ENCODE assay signal across 9 cellular contexts in genomic region chr1:39080269-39080826, GRCh38. TPM values are rescaled to one million over a fixed set of nuclear protein-coding genes. Genes with fewer than 3 reads are reported as not detected.
DNase-seq lines count a peak whose midpoint lies in the region; ATAC-seq, FAIRE-seq and TF ChIP-seq lines count a peak whose summit lies in the region.
"Had no signal": no experiment of that assay in that cellular context is flagged by ENCODE, and none has a peak within 500 bp of the region (broad histone marks: within the 10 kb centered on the region; RNA-seq: fewer than 3 reads in every experiment).

No MANE protein-coding gene starts in this region.

- intact Hi-C loops in PC-9 (cut with micrococcal nuclease; ENCODE audit: unreplicated experiment), result no loop called here
- intact Hi-C loops in endothelial cell of umbilical vein (cut with micrococcal nuclease), result no loop called here

- CTCF ChIA-PET in CD8-positive, alpha-beta memory T cell (lab: Charles Lee), result no interaction called here
- CTCF ChIA-PET in PC-9 (lab: Charles Lee) (interaction anchor here (0.7 to 1.1 kb wide), 2 partner anchors 12 to 58 kb away, joined by 6 read pairs; no protein-coding TSS in a partner anchor), endothelial cell of umbilical vein (lab: Charles Lee) (interaction anchor here (2.9 kb wide), 1 partner anchor 12 kb away, joined by 17 read pairs; no protein-coding TSS in a partner anchor), HEK293T (lab: Yijun Ruan, JAX) (interaction anchor here (0.6 kb wide), 1 partner anchor 178 kb away, joined by 7 read pairs; no protein-coding TSS in a partner anchor)

- POLR2A ChIA-PET in CD8-positive, alpha-beta memory T cell (lab: Charles Lee), result no interaction called here
- POLR2A ChIA-PET in PC-9 (lab: Charles Lee; ENCODE audit: unreplicated experiment) (no interaction called here), endothelial cell of umbilical vein (lab: Charles Lee) (no interaction called here), HEK293T (lab: Yijun Ruan, JAX) (no interaction called here)

- no peak for DNase-seq in CD8-positive, alpha-beta memory T cell
- DNase-seq in PC-9 (no peak), endothelial cell of umbilical vein (ENCODE audit: low read depth, low spot score) (no peak), progenitor cell of endocrine pancreas (ENCODE audit: low spot score, unreplicated experiment) (no peak), HEK293T (ENCODE audit: extremely low spot score) (no peak), SIG-M5 (lab: John Stamatoyannopoulos, UW) (no peak)
- DNase-seq: SHP77 treated with DMSO at 0.1 percent for 48 hours had no signal

- H3K36me3 Mint-ChIP-seq in CD8-positive, alpha-beta memory T cell, result no peaks in the 10 kb centered on the region
- no peaks in the 10 kb centered on the region for H3K36me3 Mint-ChIP-seq in progenitor cell of endocrine pancreas (ENCODE audit: insufficient read depth)

- H3K9me1 ChIP-seq in endothelial cell of umbilical vein (replicated peaks; ENCODE audit: control insufficient read depth, extremely low read depth, insufficient read depth, low read length), result no peaks in the 10 kb centered on the region

- H3K9me3 Mint-ChIP-seq in CD8-positive, alpha-beta memory T cell, result no peaks in the 10 kb centered on the region
- no peaks in the 10 kb centered on the region for H3K9me3 Mint-ChIP-seq in progenitor cell of endocrine pancreas (ENCODE audit: low read depth)

- H3K27ac Mint-ChIP-seq in CD8-positive, alpha-beta memory T cell, result peak overlapping the region in 2 of 8 donors; percentile 19 to 36
- no peak overlapping the region for H3K27ac Mint-ChIP-seq in progenitor cell of endocrine pancreas

- FAIRE-seq in endothelial cell of umbilical vein (lab: Jason Lieb, UNC), result no peak

- H3K4me3 Mint-ChIP-seq in CD8-positive, alpha-beta memory T cell, result peak overlapping the region; percentile 40 to 82 (median 67)
- H3K4me3 Mint-ChIP-seq in progenitor cell of endocrine pancreas (ENCODE audit: low read depth), result peak overlapping the region; percentile 77

- H2AFZ ChIP-seq in PC-9, result no peak overlapping the region
- peak overlapping the region; percentile 11 for H2AFZ ChIP-seq in endothelial cell of umbilical vein (ENCODE audit: low read depth, low read length)

- peaks cover 35 to 40% of the 10 kb centered on the region in 2 donors for H3K27me3 Mint-ChIP-seq in CD8-positive, alpha-beta memory T cell
- H3K27me3 Mint-ChIP-seq in progenitor cell of endocrine pancreas, result peaks cover 48% of the 10 kb centered on the region

- H3K79me2 ChIP-seq in PC-9 (ENCODE audit: low read depth) (no peaks in the 10 kb centered on the region), endothelial cell of umbilical vein (ENCODE audit: control insufficient read depth, insufficient read depth, low read length) (no peaks in the 10 kb centered on the region)

- peaks cover 0 to 13% (median 12%) of the 10 kb centered on the region in 3 donors for H3K4me1 Mint-ChIP-seq in CD8-positive, alpha-beta memory T cell
- H3K4me1 Mint-ChIP-seq in progenitor cell of endocrine pancreas (ENCODE audit: low read depth), result peaks cover 8% of the 10 kb centered on the region

- H3K27me3 ChIP-seq in CD8-positive, alpha-beta memory T cell (ENCODE audit: insufficient read depth, low read length, poor library complexity, severe bottlenecking), result peaks cover 17% of the 10 kb centered on the region
- H3K27me3 ChIP-seq in PC-9 (ENCODE audit: insufficient read depth, low read depth) (peaks cover 41% of the 10 kb centered on the region), endothelial cell of umbilical vein (ENCODE audit: control insufficient read depth in 2 of 2, insufficient read depth in 2 of 2, low read length in 2 of 2) (peaks cover 10 to 13% of the 10 kb centered on the region in 2 experiments)

- H3K4me1 ChIP-seq in CD8-positive, alpha-beta memory T cell (ENCODE audit: insufficient read depth, low read length), result no peaks in the 10 kb centered on the region
- H3K4me1 ChIP-seq in PC-9 (replicated peaks; ENCODE audit: insufficient read depth) (no peaks in the 10 kb centered on the region), endothelial cell of umbilical vein (ENCODE audit: control insufficient read depth, extremely low read depth, insufficient read depth, low read length) (no peaks in the 10 kb centered on the region)

- no peaks in the 10 kb centered on the region for H4K20me1 ChIP-seq in PC-9 (ENCODE audit: insufficient read depth)
- H4K20me1 ChIP-seq in endothelial cell of umbilical vein (replicated peaks; ENCODE audit: control insufficient read depth, extremely low read depth, insufficient read depth, low read length), result no peaks in the 10 kb centered on the region

- H3F3A ChIP-seq in PC-9 (ENCODE audit: insufficient read depth, low read depth), result peaks cover 6% of the 10 kb centered on the region; the same call in 1 of the 2 replicates

- no peaks in the 10 kb centered on the region for H3K9me3 ChIP-seq in CD8-positive, alpha-beta memory T cell (ENCODE audit: low read length)
- no peaks in the 10 kb centered on the region for H3K9me3 ChIP-seq in PC-9 (ENCODE audit: insufficient read depth, low read depth)
- no peaks in the 10 kb centered on the region for H3K9me3 ChIP-seq in endothelial cell of umbilical vein (replicated peaks; ENCODE audit: control insufficient read depth, insufficient read depth, low read length)

- H3K27ac ChIP-seq in CD8-positive, alpha-beta memory T cell (ENCODE audit: low read depth, low read length), result no peak overlapping the region
- no peak overlapping the region for H3K27ac ChIP-seq in PC-9
- H3K27ac ChIP-seq in endothelial cell of umbilical vein (ENCODE audit: insufficient read depth, low read depth, low read length), result no peak overlapping the region

- no peaks in the 10 kb centered on the region for H3K36me3 ChIP-seq in CD8-positive, alpha-beta memory T cell (ENCODE audit: insufficient read depth, low read length)
- no peaks in the 10 kb centered on the region for H3K36me3 ChIP-seq in PC-9 (ENCODE audit: low read depth)
- H3K36me3 ChIP-seq in endothelial cell of umbilical vein (ENCODE audit: control insufficient read depth in 2 of 2, extremely low read depth in 1 of 2, insufficient read depth in 2 of 2, low read length in 2 of 2), result no peaks in the 10 kb centered on the region

- H3K4me2 ChIP-seq in PC-9 (peak overlapping the region; percentile 71; the same call in 1 of the 2 replicates), endothelial cell of umbilical vein (ENCODE audit: insufficient read depth, low read length) (no peak overlapping the region)

- H3K4me3 ChIP-seq in CD8-positive, alpha-beta memory T cell (ENCODE audit: low read length), result no peak overlapping the region
- H3K4me3 ChIP-seq in PC-9, result no peak overlapping the region
- H3K4me3 ChIP-seq in endothelial cell of umbilical vein (replicated peaks in 1 of 3; ENCODE audit: insufficient read depth in 1 of 3, low read depth in 1 of 3, low read length in 3 of 3), result no peak overlapping the region

- no peak for TF ChIP-seq POLR2A in endothelial cell of umbilical vein (IDR thresholded peaks at IDR 0.05; ENCODE audit: low read depth, low read length)

- no peak overlapping the region for H3K9ac ChIP-seq in endothelial cell of umbilical vein (replicated peaks; ENCODE audit: extremely low read depth, insufficient read depth, low read length)

- dilution Hi-C loops in endothelial cell of umbilical vein (cut with MboI; ENCODE audit: extremely low pct_ligation_motif_present, low sequenced_read_pairs), result no loop called here

- no peaks in the 10 kb centered on the region for H3K9me2 ChIP-seq in PC-9 (ENCODE audit: insufficient read depth)

- no peak for ATAC-seq in HG03565 (IDR thresholded peaks at IDR 0.05; ENCODE audit: unreplicated experiment)
- ATAC-seq: esophagus mucosa had no signal

- TF ChIP-seq CTCF in PC-9 (conservative IDR thresholded peaks at IDR 0.05), result no peak
- no peak for TF ChIP-seq CTCF in endothelial cell of umbilical vein (IDR thresholded peaks at IDR 0.05; ENCODE audit: extremely low read depth in 1 of 2, insufficient read depth in 1 of 2, low read depth in 1 of 2, low read length in 2 of 2)
- TF ChIP-seq CTCF in progenitor cell of endocrine pancreas (IDR thresholded peaks at IDR 0.05; ENCODE audit: unreplicated experiment), result no peak

- BruUV-seq in PC-9 (replicated peaks; lab: Mats Ljungman, UMichigan) (no TSS peak), endothelial cell of umbilical vein (replicated peaks; lab: Mats Ljungman, UMichigan) (no TSS peak)

TF ChIP-seq in endothelial cell of umbilical vein, 7 proteins besides CTCF, POLR2A, EP300 and RAD21 (continues in another document):
- no peak for TF ChIP-seq MAX (IDR thresholded peaks at IDR 0.05; ENCODE audit: insufficient read depth, insufficient read length)
- TF ChIP-seq GATA2 (IDR thresholded peaks at IDR 0.05; ENCODE audit: insufficient read depth, insufficient read length, low read depth, low read length), result no peak
- no peak for TF ChIP-seq JUN (IDR thresholded peaks at IDR 0.05; ENCODE audit: borderline replicate concordance, insufficient read depth, insufficient read length, low read depth)
- TF ChIP-seq POLR2AphosphoS5 (IDR thresholded peaks at IDR 0.05; ENCODE audit: insufficient read depth, low read depth, low read length), result no peak

TF ChIP-seq in HEK293T, 16 proteins besides CTCF, POLR2A, EP300 and RAD21 (continues in another document):
- TF ChIP-seq TARDBP (IDR thresholded peaks at IDR 0.05) (no peak), LEF1 (IDR thresholded peaks at IDR 0.05; ENCODE audit: borderline replicate concordance) (no peak), ELF4 (IDR thresholded peaks at IDR 0.05) (no peak), SUZ12 (IDR thresholded peaks at IDR 0.05) (no peak), L3MBTL2 (conservative IDR thresholded peaks at IDR 0.05) (no peak), FOXK2 (IDR thresholded peaks at IDR 0.05) (no peak), SP1 (IDR thresholded peaks at IDR 0.05) (no peak), BHLHE40 (IDR thresholded peaks at IDR 0.05; ENCODE audit: borderline replicate concordance) (no peak), ARNT (IDR thresholded peaks at IDR 0.05) (no peak), HDGF (IDR thresholded peaks at IDR 0.05; ENCODE audit: borderline replicate concordance) (no peak), ZNF384 (IDR thresholded peaks at IDR 0.05) (no peak), FOXA1 (IDR thresholded peaks at IDR 0.05) (no peak), CTBP1 (IDR thresholded peaks at IDR 0.05; ENCODE audit: borderline replicate concordance) (no peak)

RNA-seq across cellular contexts. Expression of gene NDUFS5, which starts 54.2 kb away (rescaled TPM):
- total RNA-seq in CD8-positive, alpha-beta memory T cell, result 100 to 1,000 TPM; 174 to 192 TPM
- 594 TPM for polyA plus RNA-seq in CD8-positive, alpha-beta memory T cell
- total RNA-seq in PC-9 (2021), result 498 and 524 TPM in 2 replicates
- 325 and 327 TPM in 2 replicates for total RNA-seq in endothelial cell of umbilical vein
- polyA plus RNA-seq in endothelial cell of umbilical vein, result 476 and 710 TPM in 2 replicates
- 712 and 987 TPM in 2 replicates for polyA plus RNA-seq in endothelial cell of umbilical vein (2011; cell fraction: cytosol; rRNA removed)
- 211 and 347 TPM in 2 replicates for polyA plus RNA-seq in endothelial cell of umbilical vein (2011; cell fraction: nucleus; rRNA removed)
- polyA plus RNA-seq in endothelial cell of umbilical vein (2012), result 802 and 870 TPM in 2 replicates
- polyA minus RNA-seq in endothelial cell of umbilical vein, result 295 and 396 TPM in 2 replicates
- polyA minus RNA-seq in endothelial cell of umbilical vein (2011; cell fraction: cytosol; rRNA and poly(A)+ RNA removed), result 168 TPM
- 45.3 and 47.6 TPM in 2 replicates for polyA minus RNA-seq in endothelial cell of umbilical vein (2011; cell fraction: nucleus; rRNA and poly(A)+ RNA removed)
- total RNA-seq in progenitor cell of endocrine pancreas, result 208 and 221 TPM in 2 replicates
